ENCODE assay signal across 8 cellular contexts in genomic region chr16:8796469-8797363, GRCh38. TPM values are rescaled to one million over a fixed set of nuclear protein-coding genes. Genes with fewer than 3 reads are reported as not detected.
DNase-seq lines count a peak whose midpoint lies in the region; ATAC-seq and TF ChIP-seq lines count a peak whose summit lies in the region.

No MANE protein-coding gene starts in this region.

- TF ChIP-seq CTCF in kidney epithelial cell (IDR thresholded peaks at IDR 0.05; ENCODE audit: insufficient read depth, low read length, poor library complexity, severe bottlenecking), result no peak
- TF ChIP-seq CTCF in tibial artery (IDR thresholded peaks at IDR 0.05), result no peak

- peaks cover 0 to 62% (median 30%) of the 10 kb centered on the region in 4 donors for H3K4me1 ChIP-seq in tibial artery

- DNase-seq in activated T-cell treated with anti-CD3 and anti-CD28 coated beads, Interleukin-2, amount 50 U/mL, for 24 hours, result no peak
- DNase-seq in activated T-cell treated with anti-CD3 and anti-CD28 coated beads, Interleukin-2, amount 50 U/mL, for 1 hour, result no peak
- no peak for DNase-seq in activated naive CD8-positive, alpha-beta T cell treated with anti-CD3 and anti-CD28 coated beads for 36 hours
- DNase-seq in kidney epithelial cell (ENCODE audit: low read depth), result no peak
- DNase-seq in tibial artery, result no peak
- no peak for DNase-seq in NCI-H1417 (lab: John Stamatoyannopoulos, UW)
- no peak for DNase-seq in HCEC 1CT

- H3K4me1 Mint-ChIP-seq in activated T-cell treated with anti-CD3 and anti-CD28 coated beads, Interleukin-2, amount 50 U/mL, for 24 hours (ENCODE audit: low read depth), result peaks cover 56% of the 10 kb centered on the region
- peaks cover 40% of the 10 kb centered on the region for H3K4me1 Mint-ChIP-seq in activated naive CD8-positive, alpha-beta T cell treated with anti-CD3 and anti-CD28 coated beads for 36 hours

- no peaks in the 10 kb centered on the region for H3K9me3 Mint-ChIP-seq in activated T-cell treated with anti-CD3 and anti-CD28 coated beads, Interleukin-2, amount 50 U/mL, for 24 hours
- H3K9me3 Mint-ChIP-seq in activated naive CD8-positive, alpha-beta T cell treated with anti-CD3 and anti-CD28 coated beads for 36 hours, result no peaks in the 10 kb centered on the region

- no peaks in the 10 kb centered on the region for H3K9me3 ChIP-seq in tibial artery

- H3K4me3 ChIP-seq in kidney epithelial cell (ENCODE audit: low read depth, low read length) (peak overlapping the region; percentile 90), tibial artery (peak overlapping the region; percentile 94 to 98)

- H3K4me3 Mint-ChIP-seq in activated T-cell treated with anti-CD3 and anti-CD28 coated beads, Interleukin-2, amount 50 U/mL, for 24 hours, result peak overlapping the region; percentile 98
- H3K4me3 Mint-ChIP-seq in activated naive CD8-positive, alpha-beta T cell treated with anti-CD3 and anti-CD28 coated beads for 36 hours, result peak overlapping the region; percentile 95

- peaks cover 80% of the 10 kb centered on the region for H3K36me3 Mint-ChIP-seq in activated T-cell treated with anti-CD3 and anti-CD28 coated beads, Interleukin-2, amount 50 U/mL, for 24 hours (ENCODE audit: low read depth)
- peaks cover 23% of the 10 kb centered on the region for H3K36me3 Mint-ChIP-seq in activated naive CD8-positive, alpha-beta T cell treated with anti-CD3 and anti-CD28 coated beads for 36 hours

- intact Hi-C loops in tibial artery (cut with DNase I; ENCODE audit: low total_unique reads), result loop anchor here (5.0 to 10.0 kb wide), 2 partner anchors 71 to 122 kb away; partner anchors contain the start of genes ABAT and CARHSP1

- no peak for ATAC-seq in GM18517 (IDR thresholded peaks at IDR 0.05; ENCODE audit: unreplicated experiment)

- peak overlapping the region; percentile 96 for H3K27ac Mint-ChIP-seq in activated T-cell treated with anti-CD3 and anti-CD28 coated beads, Interleukin-2, amount 50 U/mL, for 24 hours
- peak overlapping the region; percentile 96 for H3K27ac Mint-ChIP-seq in activated naive CD8-positive, alpha-beta T cell treated with anti-CD3 and anti-CD28 coated beads for 36 hours

- H3K27me3 ChIP-seq in kidney epithelial cell (ENCODE audit: control insufficient read depth, insufficient read depth, low read length) (no peaks in the 10 kb centered on the region), tibial artery (no peaks in the 10 kb centered on the region)

- no peaks in the 10 kb centered on the region for H3K36me3 ChIP-seq in kidney epithelial cell (ENCODE audit: control insufficient read depth, insufficient read depth, low read length)
- peaks cover 2 to 7% (median 6%) of the 10 kb centered on the region in 3 donors for H3K36me3 ChIP-seq in tibial artery

- no peaks in the 10 kb centered on the region for H3K27me3 Mint-ChIP-seq in activated T-cell treated with anti-CD3 and anti-CD28 coated beads, Interleukin-2, amount 50 U/mL, for 24 hours
- no peaks in the 10 kb centered on the region for H3K27me3 Mint-ChIP-seq in activated naive CD8-positive, alpha-beta T cell treated with anti-CD3 and anti-CD28 coated beads for 36 hours

- H3K27ac ChIP-seq in tibial artery, result peak overlapping the region; percentile 83 to 86

RNA-seq across cellular contexts. Expression of gene TMEM186, which starts 0.7 kb away (rescaled TPM):
- total RNA-seq in activated naive CD8-positive, alpha-beta T cell treated with anti-CD3 and anti-CD28 coated beads for 36 hours, result 10 to 100 TPM; 14.4 to 15.1 TPM
- total RNA-seq in kidney epithelial cell, result 9.4 and 10.9 TPM in 2 replicates

RNA-seq across cellular contexts. Expression of gene PMM2, which starts 0.9 kb away (rescaled TPM):
- total RNA-seq in activated naive CD8-positive, alpha-beta T cell treated with anti-CD3 and anti-CD28 coated beads for 36 hours, result 10 to 100 TPM; 59.0 to 59.8 TPM
- total RNA-seq in kidney epithelial cell, result 29.9 and 31.1 TPM in 2 replicates
